In the genomic region with DNA sequence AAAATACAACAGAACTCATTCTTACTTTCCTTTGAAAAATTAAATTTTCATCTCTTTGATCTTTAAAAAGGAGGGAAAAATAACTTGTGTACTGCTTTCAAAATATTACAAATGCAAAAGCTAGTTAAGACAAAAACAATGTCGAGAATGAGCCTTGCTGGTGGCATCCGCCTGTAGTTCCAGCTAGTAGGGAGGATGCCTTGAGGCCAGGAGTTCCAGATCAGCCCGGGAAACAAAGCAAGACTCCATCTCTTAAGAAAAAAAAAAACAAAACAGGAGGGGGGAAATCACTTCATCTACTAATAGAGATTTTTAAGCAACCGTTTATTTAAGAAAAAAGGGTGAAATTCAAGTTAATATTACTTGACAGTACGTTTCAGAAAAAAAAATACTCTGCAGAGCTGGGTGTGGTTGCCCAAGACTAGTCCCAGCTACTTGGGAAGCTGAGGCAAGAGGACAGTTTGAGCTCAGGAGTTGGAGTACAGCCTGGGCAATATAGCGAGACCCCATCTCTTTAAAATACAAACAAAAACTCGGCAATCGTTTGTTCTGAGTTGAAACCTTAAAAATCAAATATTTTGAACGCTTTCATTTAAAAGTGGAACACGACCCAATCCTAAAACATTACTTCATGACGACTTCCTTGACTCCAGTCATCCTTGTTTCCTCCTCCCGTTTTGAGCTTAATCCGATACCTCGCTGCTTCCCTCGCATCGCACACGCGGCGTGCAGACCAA, we compare ENCODE assay signal across 8 cellular contexts. TPM values are rescaled to one million over a fixed set of nuclear protein-coding genes. Genes with fewer than 3 reads are reported as not detected.
DNase-seq lines count a peak whose midpoint lies in the region; ATAC-seq and TF ChIP-seq lines count a peak whose summit lies in the region.

No MANE protein-coding gene starts in this region.

- H3K27ac Mint-ChIP-seq in activated naive CD8-positive, alpha-beta T cell treated with anti-CD3 and anti-CD28 coated beads, Interleukin-2, amount 50 U/mL, for 24 hours: peak overlapping the region; percentile 78

- peaks cover 10% of the 10 kb centered on the region for H3K36me3 Mint-ChIP-seq in activated naive CD8-positive, alpha-beta T cell treated with anti-CD3 and anti-CD28 coated beads, Interleukin-2, amount 50 U/mL, for 24 hours (ENCODE audit: low read depth)

- H3K27ac ChIP-seq in right atrium auricular region: peak overlapping the region; percentile 98
- H3K27ac ChIP-seq in layer of hippocampus (ENCODE audit: low read depth, low read length): peak overlapping the region; percentile 92
- H3K27ac ChIP-seq in tibial nerve: peak overlapping the region; percentile 67 to 98 (median 93)

- H3K36me3 ChIP-seq in right atrium auricular region (no peaks in the 10 kb centered on the region), tibial nerve (no peaks in the 10 kb centered on the region)

- TF ChIP-seq CTCF in right atrium auricular region (IDR thresholded peaks at IDR 0.05) (no peak), tibial nerve (IDR thresholded peaks at IDR 0.05) (no peak)

- peak overlapping the region; percentile 85 for H3K4me3 Mint-ChIP-seq in activated naive CD8-positive, alpha-beta T cell treated with anti-CD3 and anti-CD28 coated beads, Interleukin-2, amount 50 U/mL, for 24 hours

- H3K27me3 Mint-ChIP-seq in activated naive CD8-positive, alpha-beta T cell treated with anti-CD3 and anti-CD28 coated beads, Interleukin-2, amount 50 U/mL, for 24 hours: no peaks in the 10 kb centered on the region

- H3K4me1 Mint-ChIP-seq in activated naive CD8-positive, alpha-beta T cell treated with anti-CD3 and anti-CD28 coated beads, Interleukin-2, amount 50 U/mL, for 24 hours: peaks cover 49% of the 10 kb centered on the region

- H3K9me3 Mint-ChIP-seq in activated naive CD8-positive, alpha-beta T cell treated with anti-CD3 and anti-CD28 coated beads, Interleukin-2, amount 50 U/mL, for 24 hours: no peaks in the 10 kb centered on the region

- ATAC-seq in left cardiac atrium (no peak), HG02885 (IDR thresholded peaks at IDR 0.05; ENCODE audit: poor library complexity, unreplicated experiment) (no peak), GM19452 (IDR thresholded peaks at IDR 0.05; ENCODE audit: unreplicated experiment) (no peak)
- ATAC-seq in activated naive CD8-positive, alpha-beta T cell treated with anti-CD3 and anti-CD28 coated beads, Interleukin-2, amount 50 U/mL, for 24 hours: no peak

- no peaks in the 10 kb centered on the region for H3K27me3 ChIP-seq in right atrium auricular region
- H3K27me3 ChIP-seq in layer of hippocampus (ENCODE audit: control insufficient read depth, insufficient read depth, low read length): no peaks in the 10 kb centered on the region
- H3K27me3 ChIP-seq in tibial nerve: no peaks in the 10 kb centered on the region

- no peak for TF ChIP-seq POLR2A in tibial nerve (IDR thresholded peaks at IDR 0.05)

- WGBS in tibial nerve, 2 donors: 9 to 10% methylated on average over 19 of the region's 19 CpGs

- peaks cover 0 to 28% of the 10 kb centered on the region in 2 donors for H3K4me1 ChIP-seq in right atrium auricular region
- H3K4me1 ChIP-seq in tibial nerve: peaks cover 0 to 31% (median 19%) of the 10 kb centered on the region in 4 donors

- H3K9me3 ChIP-seq in right atrium auricular region (no peaks in the 10 kb centered on the region), tibial nerve (peaks cover 0 to 6% (median 0%) of the 10 kb centered on the region in 4 donors)

- DNase-seq in right atrium auricular region (ENCODE audit: low spot score) (no peak), left cardiac atrium (no peak), tibial nerve (ENCODE audit: low spot score in 2 of 2) (no peak), activated gamma-delta T cell treated with Interleukin-2 at 50 U/mL for 16 hours (no peak)
- no peak for DNase-seq in activated naive CD8-positive, alpha-beta T cell treated with anti-CD3 and anti-CD28 coated beads, Interleukin-2, amount 50 U/mL, for 24 hours

- TF ChIP-seq EP300 in tibial nerve (IDR thresholded peaks at IDR 0.05): no peak

- H3K4me3 ChIP-seq in right atrium auricular region: peak overlapping the region; percentile 81 to 90
- peak overlapping the region; percentile 53 to 95 (median 82) for H3K4me3 ChIP-seq in tibial nerve

- intact Hi-C loops in left cardiac atrium (cut with DNase I): no loop called here

RNA-seq across cellular contexts. Expression of gene KPNA1, which starts 1.2 kb away (rescaled TPM):
- total RNA-seq in right atrium auricular region (10 to 100 TPM; 33.3 to 40.0 TPM), left cardiac atrium (10 to 100 TPM; 44.3 to 63.4 TPM), tibial nerve (10 to 100 TPM; 36.8 to 46.5 (median 41.8) TPM)

RNA-seq across cellular contexts. Expression of gene PARP9, which starts 50.5 kb away (rescaled TPM):
- total RNA-seq in right atrium auricular region (10 to 100 TPM in 1 of 2 donors, 1 to 10 TPM in 1; 9.2 to 14.5 TPM), left cardiac atrium (10 to 100 TPM; 16.8 to 27.0 TPM), tibial nerve (10 to 100 TPM; 16.1 to 32.6 (median 22.4) TPM)

RNA-seq across cellular contexts. Expression of gene DTX3L, which starts 50.6 kb away (rescaled TPM):
- total RNA-seq in right atrium auricular region (10 to 100 TPM in 1 of 2 donors, 1 to 10 TPM in 1; 8.6 to 12.1 TPM), left cardiac atrium (10 to 100 TPM; 13.6 to 25.0 TPM), tibial nerve (10 to 100 TPM; 14.9 to 23.2 (median 18.9) TPM)
